Comparison of ENCODE assay signal across 15 cellular contexts in genomic region chr14:101827286-101827685, GRCh38.
DNase-seq lines count a peak whose midpoint lies in the region; ATAC-seq and TF ChIP-seq lines count a peak whose summit lies in the region.
"Had no signal": no experiment of that assay in that cellular context is flagged by ENCODE, and none has a peak within 500 bp of the region (broad histone marks: within the 10 kb centered on the region; RNA-seq: fewer than 3 reads in every experiment).

No MANE protein-coding gene starts in this region.

- ATAC-seq in natural killer cell treated with Interleukin-12 subunit alpha and Interleukin-12 subunit beta and Interleukin-15 and Interleukin-18, amount 100 ng/mL, for 72 hours = no peak
- ATAC-seq in right cardiac atrium = no peak
- ATAC-seq in sciatic nerve = no peak
- ATAC-seq in HG03159 (IDR thresholded peaks at IDR 0.05; ENCODE audit: unreplicated experiment) = no peak
- ATAC-seq: HCT116 had no signal

- no peaks in the 10 kb centered on the region for H3K9me3 ChIP-seq in right cardiac atrium (ENCODE audit: control insufficient read depth, low read length)
- H3K9me3 ChIP-seq: ovary, SK-N-SH had no signal

- DNase-seq in CD14-positive monocyte (ENCODE audit: low spot score) (no peak), amniotic epithelial cell (ENCODE audit: low read depth) (peak; percentile 71), right cardiac atrium (no peak), sciatic nerve (ENCODE audit: low spot score) (no peak), HPDE6-E6E7 (ENCODE audit: extremely low spot score) (no peak)
- no peak for DNase-seq in natural killer cell treated with Interleukin-12 subunit alpha and Interleukin-12 subunit beta and Interleukin-15 and Interleukin-18, amount 100 ng/mL, for 72 hours (ENCODE audit: low spot score)
- DNase-seq: C1 segment of cervical spinal cord, cerebellar nuclear complex, GDM1, mammary epithelial cell, ovary, SK-N-SH had no signal

- H3K4me3 ChIP-seq in right cardiac atrium (ENCODE audit: low read length) = no peak overlapping the region
- H3K4me3 ChIP-seq: ovary had no signal

- peaks cover 40 to 47% of the 10 kb centered on the region in 2 donors for H3K36me3 Mint-ChIP-seq in CD14-positive monocyte
- H3K36me3 Mint-ChIP-seq in IgD-negative memory B cell = no peaks in the 10 kb centered on the region
- H3K36me3 Mint-ChIP-seq in natural killer cell treated with Interleukin-12 subunit alpha and Interleukin-12 subunit beta and Interleukin-15 and Interleukin-18, amount 100 ng/mL, for 72 hours = peaks cover 7% of the 10 kb centered on the region

- peaks cover 0 to 3% (median 0%) of the 10 kb centered on the region in 7 donors for H3K9me3 Mint-ChIP-seq in CD14-positive monocyte
- H3K9me3 Mint-ChIP-seq in IgD-negative memory B cell = no peaks in the 10 kb centered on the region
- no peaks in the 10 kb centered on the region for H3K9me3 Mint-ChIP-seq in natural killer cell treated with Interleukin-12 subunit alpha and Interleukin-12 subunit beta and Interleukin-15 and Interleukin-18, amount 100 ng/mL, for 72 hours

- intact Hi-C loops in CD14-positive monocyte (cut with micrococcal nuclease) = loop anchor here in 1 of 2 donors (10.0 kb wide), 1 partner anchor 48 kb away; no protein-coding TSS in a partner anchor
- intact Hi-C loops in right cardiac atrium (cut with DNase I) = loop anchor here in 2 of 4 donors (10.0 kb wide), 1 partner anchor 52 kb away; no protein-coding TSS in a partner anchor
- intact Hi-C loops in sciatic nerve (cut with DNase I) = no loop called here

- no peak overlapping the region for H3K4me3 Mint-ChIP-seq in CD14-positive monocyte
- peak overlapping the region in 2 of 4 donors; percentile 14 to 56 for H3K4me3 Mint-ChIP-seq in IgD-negative memory B cell
- peak overlapping the region; percentile 40 for H3K4me3 Mint-ChIP-seq in natural killer cell treated with Interleukin-12 subunit alpha and Interleukin-12 subunit beta and Interleukin-15 and Interleukin-18, amount 100 ng/mL, for 72 hours

- 83% methylated on average over 3 of the region's 3 CpGs for WGBS in right cardiac atrium

- TF ChIP-seq CTCF in CD14-positive monocyte (IDR thresholded peaks at IDR 0.05) = no peak

- H3K27me3 ChIP-seq in right cardiac atrium (ENCODE audit: control insufficient read depth, insufficient read depth) = no peaks in the 10 kb centered on the region
- H3K27me3 ChIP-seq: ovary had no signal

- peak overlapping the region in 6 of 7 donors; percentile 14 to 100 (median 52) for H3K27ac Mint-ChIP-seq in CD14-positive monocyte
- peak overlapping the region; percentile 64 to 99 (median 87) for H3K27ac Mint-ChIP-seq in IgD-negative memory B cell
- peak overlapping the region; percentile 95 to 96 for H3K27ac Mint-ChIP-seq in natural killer cell treated with Interleukin-12 subunit alpha and Interleukin-12 subunit beta and Interleukin-15 and Interleukin-18, amount 100 ng/mL, for 72 hours

- H3K27me3 Mint-ChIP-seq in CD14-positive monocyte (ENCODE audit: low read depth in 3 of 3) = no peaks in the 10 kb centered on the region
- H3K27me3 Mint-ChIP-seq in IgD-negative memory B cell = peaks cover 5% of the 10 kb centered on the region
- no peaks in the 10 kb centered on the region for H3K27me3 Mint-ChIP-seq in natural killer cell treated with Interleukin-12 subunit alpha and Interleukin-12 subunit beta and Interleukin-15 and Interleukin-18, amount 100 ng/mL, for 72 hours

- H3K4me1 ChIP-seq in right cardiac atrium (ENCODE audit: control insufficient read depth, insufficient read depth, low read length) = peaks cover 16% of the 10 kb centered on the region

- H3K4me1 Mint-ChIP-seq in CD14-positive monocyte (peaks cover 51% of the 10 kb centered on the region), IgD-negative memory B cell (peaks cover 40 to 63% (median 60%) of the 10 kb centered on the region in 3 donors)
- peaks cover 61 to 83% of the 10 kb centered on the region in 2 donors for H3K4me1 Mint-ChIP-seq in natural killer cell treated with Interleukin-12 subunit alpha and Interleukin-12 subunit beta and Interleukin-15 and Interleukin-18, amount 100 ng/mL, for 72 hours (ENCODE audit: low read depth in 2 of 2)

- H3K27ac ChIP-seq in right cardiac atrium (ENCODE audit: low read length) = no peak overlapping the region
- H3K27ac ChIP-seq: ovary had no signal
